In genomic region chr17:32316653-32317052, GRCh38 we compare ENCODE assay signal across 3 cellular contexts. TPM values are rescaled to one million over a fixed set of nuclear protein-coding genes. Genes with fewer than 3 reads are reported as not detected.
"Had no signal": no experiment of that assay in that cellular context is flagged by ENCODE, and none has a peak within 500 bp of the region (broad histone marks: within the 10 kb centered on the region; RNA-seq: fewer than 3 reads in every experiment).

No MANE protein-coding gene starts in this region.

RNA-seq across cellular contexts. Expression of gene RHBDL3, which starts 51.0 kb away (rescaled TPM):
- total RNA-seq: PC-3, PC-9, SJCRH30 had no signal
